Comparison of ENCODE assay signal across 21 cellular contexts in genomic region chr17:14082848-14083247, GRCh38.
"Had no signal": no experiment of that assay in that cellular context is flagged by ENCODE, and none has a peak within 500 bp of the region (broad histone marks: within the 10 kb centered on the region; RNA-seq: fewer than 3 reads in every experiment).

No MANE protein-coding gene starts in this region.

- DNase-seq: Karpas-422, KG1, NCI-H1092, NCI-H1105 treated with DMSO at 0.1 percent for 48 hours, NCI-H1417 treated with DMSO at 0.1 percent for 48 hours, NCI-H146, NCI-H1694 treated with DMSO at 0.1 percent for 48 hours, NCI-H1930, NCI-H2081, NCI-H2107, NCI-H2227 treated with DMSO at 0.1 percent for 48 hours, NCI-H524, NCI-H526 treated with DMSO at 0.1 percent for 48 hours, NCI-H774, PC-3, SHP77, SJCRH30 had no signal

- H3K9me3 ChIP-seq: MG63, SJCRH30 had no signal

- H3K27ac ChIP-seq: RWPE1, SJCRH30 had no signal

- H3K27me3 ChIP-seq: MG63, SJCRH30 had no signal

- H3K4me3 ChIP-seq: MG63, SJCRH30 had no signal

- ATAC-seq: Panc1, PC-3, SK-N-SH treated with all-trans-retinoic acid at 6 μM for 48 hours had no signal
